ENCODE assay signal across 17 cellular contexts in genomic region chr14:92516966-92517350, GRCh38. TPM values are rescaled to one million over a fixed set of nuclear protein-coding genes. Genes with fewer than 3 reads are reported as not detected.
DNase-seq lines count a peak whose midpoint lies in the region; ATAC-seq lines count a peak whose summit lies in the region.
"Had no signal": no experiment of that assay in that cellular context is flagged by ENCODE, and none has a peak within 500 bp of the region (broad histone marks: within the 10 kb centered on the region; RNA-seq: fewer than 3 reads in every experiment).

No MANE protein-coding gene starts in this region.

- H3K27me3 Mint-ChIP-seq in activated T-cell treated with anti-CD3 and anti-CD28 coated beads, Interleukin-2, amount 50 U/mL, for 72 hours (ENCODE audit: low read depth) = no peaks in the 10 kb centered on the region

- H3K4me3 ChIP-seq in rectal smooth muscle tissue (ENCODE audit: low read length) = no peak overlapping the region
- H3K4me3 ChIP-seq: right lobe of liver had no signal

- H3K4me1 ChIP-seq in rectal smooth muscle tissue (ENCODE audit: control insufficient read depth, insufficient read depth, low read length) = peaks cover 8% of the 10 kb centered on the region

- no peak overlapping the region for H3K9ac ChIP-seq in rectal smooth muscle tissue (ENCODE audit: low read length)

- H3K9me3 Mint-ChIP-seq in activated T-cell treated with anti-CD3 and anti-CD28 coated beads, Interleukin-2, amount 50 U/mL, for 72 hours = peaks cover 0 to 4% of the 10 kb centered on the region in 2 donors
- H3K9me3 Mint-ChIP-seq: nephron had no signal

- H3K27me3 ChIP-seq in rectal smooth muscle tissue (ENCODE audit: control insufficient read depth, insufficient read depth, low read length) = no peaks in the 10 kb centered on the region
- H3K27me3 ChIP-seq: right lobe of liver had no signal

- DNase-seq in stimulated activated CD4-positive, alpha-beta T cell treated with anti-CD3 and anti-CD28 coated beads, Interleukin-2, amount 100 ng/mL, for 4 hours (ENCODE audit: low read depth) = peak; percentile 49
- DNase-seq in stimulated activated CD4-positive, alpha-beta T cell treated with anti-CD3 and anti-CD28 coated beads, Interleukin-2, amount 100 ng/mL, for 48 hours = no peak
- peak in 1 of 2 donors; percentile 48 for DNase-seq in activated T-cell treated with anti-CD3 and anti-CD28 coated beads, Interleukin-2, amount 50 U/mL, for 72 hours
- no peak for DNase-seq in activated naive CD4-positive, alpha-beta T cell (lab: John Stamatoyannopoulos, UW)
- no peak for DNase-seq in DMS153 treated with DMSO at 0.1 percent for 48 hours (lab: John Stamatoyannopoulos, UW; ENCODE audit: unreplicated experiment)
- DNase-seq: activated CD4-positive, CD25-positive, alpha-beta regulatory T cell; anterior cingulate cortex; dermis blood vessel endothelial cell; left ventricle myocardium superior; NCI-H2227 treated with DMSO at 0.1 percent for 48 hours; OCI-M1; right lobe of liver; SW 1271 had no signal

- peak overlapping the region; percentile 80 for H3K27ac Mint-ChIP-seq in activated T-cell treated with anti-CD3 and anti-CD28 coated beads, Interleukin-2, amount 50 U/mL, for 72 hours
- H3K27ac Mint-ChIP-seq: nephron had no signal

- H3K27ac ChIP-seq in rectal smooth muscle tissue (ENCODE audit: low read depth, low read length) = peak overlapping the region; percentile 1
- H3K27ac ChIP-seq: right lobe of liver had no signal

- H3K4me1 Mint-ChIP-seq in activated T-cell treated with anti-CD3 and anti-CD28 coated beads, Interleukin-2, amount 50 U/mL, for 72 hours (ENCODE audit: low read depth) = peaks cover 44% of the 10 kb centered on the region

- H3K4me3 Mint-ChIP-seq in activated T-cell treated with anti-CD3 and anti-CD28 coated beads, Interleukin-2, amount 50 U/mL, for 72 hours = peak overlapping the region; percentile 59 to 63

- H3K36me3 ChIP-seq in rectal smooth muscle tissue (ENCODE audit: control insufficient read depth, insufficient read depth, low read length) = no peaks in the 10 kb centered on the region
- H3K36me3 ChIP-seq: right lobe of liver had no signal

- peaks cover 4% of the 10 kb centered on the region in 2 donors for H3K36me3 Mint-ChIP-seq in activated T-cell treated with anti-CD3 and anti-CD28 coated beads, Interleukin-2, amount 50 U/mL, for 72 hours (ENCODE audit: insufficient read depth in 2 of 2)

- ATAC-seq in activated T-cell treated with anti-CD3 and anti-CD28 coated beads, Interleukin-2, amount 50 U/mL, for 72 hours (replicated peaks in 1 of 2) = peak; percentile 42 to 58
- ATAC-seq in GM19397 (IDR thresholded peaks at IDR 0.05; ENCODE audit: unreplicated experiment) = no peak
- no peak for ATAC-seq in GM18870 (IDR thresholded peaks at IDR 0.05; ENCODE audit: unreplicated experiment)
- ATAC-seq: left ventricle myocardium superior, right lobe of liver had no signal

RNA-seq across cellular contexts. Expression of gene RIN3, which starts 3.4 kb away (rescaled TPM):
- 10 to 100 TPM; 33.6 to 36.3 TPM for total RNA-seq in activated T-cell treated with anti-CD3 and anti-CD28 coated beads, Interleukin-2, amount 50 U/mL, for 72 hours

Comparison
In these comparisons a context has a peak if more than half of its experiments do, and no peak if none do; other contexts are left out.
1. ATAC-seq: peak in activated T-cell treated with anti-CD3 and anti-CD28 coated beads, Interleukin-2, amount 50 U/mL, for 72 hours (2 of 2); none in GM19397 (single experiment) and GM18870 (single experiment).